In genomic region chr10:110897184-110897583, GRCh38 we compare ENCODE assay signal across 28 cellular contexts. TPM values are rescaled to one million over a fixed set of nuclear protein-coding genes. Genes with fewer than 3 reads are reported as not detected.
A peak's percentile ranks its signal among the peaks of the same experiment; 100 is the strongest.
DNase-seq lines count a peak whose midpoint lies in the region; ATAC-seq, FAIRE-seq and TF ChIP-seq lines count a peak whose summit lies in the region.
"Had no signal": no experiment of that assay in that cellular context is flagged by ENCODE, and none has a peak within 500 bp of the region (broad histone marks: within the 10 kb centered on the region; RNA-seq: fewer than 3 reads in every experiment).

No MANE protein-coding gene starts in this region.

- H3K4me3 ChIP-seq in right atrium auricular region, result no peak overlapping the region
- no peak overlapping the region for H3K4me3 ChIP-seq in astrocyte (ENCODE audit: insufficient read depth, low read depth, low read length)
- no peak overlapping the region for H3K4me3 ChIP-seq in naive thymus-derived CD4-positive, alpha-beta T cell (ENCODE audit: low read length)
- H3K4me3 ChIP-seq: BLaER1, lung, mucosa of descending colon, ovary, tibial artery had no signal

- H3K27ac Mint-ChIP-seq in astrocyte (ENCODE audit: unreplicated experiment), result peak overlapping the region; percentile 69
- H3K27ac Mint-ChIP-seq in naive thymus-derived CD4-positive, alpha-beta T cell, result peak overlapping the region in 6 of 9 donors; percentile 18 to 71 (median 41)
- H3K27ac Mint-ChIP-seq: activated CD4-positive, alpha-beta memory T cell treated with anti-CD3 and anti-CD28 coated beads for 36 hours; H9; nephron progenitor cell had no signal

- H3K9me3 Mint-ChIP-seq in astrocyte (ENCODE audit: unreplicated experiment), result no peaks in the 10 kb centered on the region
- H3K9me3 Mint-ChIP-seq in naive thymus-derived CD4-positive, alpha-beta T cell, result no peaks in the 10 kb centered on the region
- H3K9me3 Mint-ChIP-seq: activated CD4-positive, alpha-beta memory T cell treated with anti-CD3 and anti-CD28 coated beads for 36 hours; H9; nephron progenitor cell had no signal

- peaks cover 12% of the 10 kb centered on the region for H3K4me1 Mint-ChIP-seq in astrocyte (ENCODE audit: low read depth, unreplicated experiment)
- peaks cover 14 to 47% (median 30%) of the 10 kb centered on the region in 7 donors for H3K4me1 Mint-ChIP-seq in naive thymus-derived CD4-positive, alpha-beta T cell
- H3K4me1 Mint-ChIP-seq: H9, nephron progenitor cell had no signal

- no peaks in the 10 kb centered on the region for H3K79me2 ChIP-seq in astrocyte (ENCODE audit: insufficient read depth, low read length)

- no peak for FAIRE-seq in astrocyte (lab: Jason Lieb, UNC)
- FAIRE-seq: endothelial cell of umbilical vein, keratinocyte had no signal

- no peak overlapping the region for H3K27ac ChIP-seq in right atrium auricular region
- no peak overlapping the region for H3K27ac ChIP-seq in astrocyte (ENCODE audit: low read depth, low read length)
- peak overlapping the region; percentile 34 for H3K27ac ChIP-seq in naive thymus-derived CD4-positive, alpha-beta T cell (ENCODE audit: low read depth, low read length)
- H3K27ac ChIP-seq: BLaER1, ovary, tibial artery had no signal

- peak; percentile 40 for ATAC-seq in left ventricle myocardium superior
- ATAC-seq in naive thymus-derived CD4-positive, alpha-beta T cell, result no peak
- ATAC-seq: stimulated activated naive CD8-positive, alpha-beta T cell treated with anti-CD3 and anti-CD28 coated beads, Interleukin-15, Interleukin-2, amounts not matched to agents 100 U/mL and 50 U/mL, for 24 hours had no signal

- DNase-seq in left ventricle myocardium superior, result no peak
- no peak for DNase-seq in right atrium auricular region (ENCODE audit: low spot score)
- DNase-seq in astrocyte (ENCODE audit: low read depth), result no peak
- DNase-seq in naive thymus-derived CD4-positive, alpha-beta T cell, result no peak
- no peak for DNase-seq in NCI-H2081 (lab: John Stamatoyannopoulos, UW)
- no peak for DNase-seq in EL
- no peak for DNase-seq in NCI-H2196 treated with DMSO at 0.1 percent for 48 hours (lab: John Stamatoyannopoulos, UW; ENCODE audit: unreplicated experiment)
- DNase-seq: activated CD4-positive, alpha-beta memory T cell treated with anti-CD3 and anti-CD28 coated beads for 36 hours; activated CD4-positive, CD25-positive, alpha-beta regulatory T cell treated with anti-CD3 and anti-CD28 coated beads, Interleukin-2, amount 50 U/mL, for 72 hours; cerebellar nuclear complex; COR-L47; DMS79 treated with DMSO at 0.1 percent for 48 hours; H9; KBM-7; mucosa of descending colon; NCI-H1436 treated with DMSO at 0.1 percent for 48 hours; NCI-H510A; nephron progenitor cell; ovary; right cardiac atrium; SK-N-SH; stimulated activated naive CD8-positive, alpha-beta T cell treated with anti-CD3 and anti-CD28 coated beads, Interleukin-15, Interleukin-2, amounts not matched to agents 100 U/mL and 50 U/mL, for 24 hours; T-helper 2 cell; tibial artery had no signal

- CTCF ChIA-PET in naive thymus-derived CD4-positive, alpha-beta T cell (lab: Charles Lee), result interaction anchor here (0.6 to 2.9 kb wide), 6 partner anchors 10 to 311 kb away, joined by 3 to 20 read pairs (median 6); partner anchors contain the start of gene BBIP1

- H3K9ac ChIP-seq in astrocyte (ENCODE audit: low read length), result no peak overlapping the region
- H3K9ac ChIP-seq: BLaER1, SK-N-SH had no signal

- no peak for TF ChIP-seq CTCF in right atrium auricular region (IDR thresholded peaks at IDR 0.05)
- TF ChIP-seq CTCF in astrocyte (IDR thresholded peaks at IDR 0.05; ENCODE audit: insufficient read depth, low read depth, low read length), result no peak

- no peaks in the 10 kb centered on the region for H4K20me1 ChIP-seq in astrocyte (ENCODE audit: insufficient read depth, low read length)

- no peak overlapping the region for H3K4me3 Mint-ChIP-seq in astrocyte (ENCODE audit: unreplicated experiment)
- H3K4me3 Mint-ChIP-seq in naive thymus-derived CD4-positive, alpha-beta T cell, result no peak overlapping the region
- H3K4me3 Mint-ChIP-seq: activated CD4-positive, alpha-beta memory T cell treated with anti-CD3 and anti-CD28 coated beads for 36 hours; H9; nephron progenitor cell had no signal

- H2AFZ ChIP-seq in astrocyte (ENCODE audit: low read depth, low read length), result no peak overlapping the region

- intact Hi-C loops in left ventricle myocardium superior (cut with micrococcal nuclease), result loop anchor here (10.0 kb wide), 1 partner anchor 92 kb away; no protein-coding TSS in a partner anchor
- intact Hi-C loops in naive thymus-derived CD4-positive, alpha-beta T cell (cut with micrococcal nuclease), result no loop called here

- no peak overlapping the region for H3K4me2 ChIP-seq in astrocyte (ENCODE audit: low read length)
- H3K4me2 ChIP-seq: BLaER1, SK-N-SH had no signal

- H3K27me3 ChIP-seq in right atrium auricular region (no peaks in the 10 kb centered on the region), astrocyte (ENCODE audit: insufficient read depth, low read length) (no peaks in the 10 kb centered on the region)
- H3K27me3 ChIP-seq in naive thymus-derived CD4-positive, alpha-beta T cell (ENCODE audit: control insufficient read depth in 2 of 2, insufficient read depth in 2 of 2, low read length in 2 of 2), result no peaks in the 10 kb centered on the region
- H3K27me3 ChIP-seq: BLaER1, ovary, tibial artery had no signal

- no peaks in the 10 kb centered on the region for H3K27me3 Mint-ChIP-seq in astrocyte (ENCODE audit: low read depth, unreplicated experiment)
- no peaks in the 10 kb centered on the region for H3K27me3 Mint-ChIP-seq in naive thymus-derived CD4-positive, alpha-beta T cell
- H3K27me3 Mint-ChIP-seq: activated CD4-positive, alpha-beta memory T cell treated with anti-CD3 and anti-CD28 coated beads for 36 hours had no signal

- no peaks in the 10 kb centered on the region for H3K9me3 ChIP-seq in right atrium auricular region
- H3K9me3 ChIP-seq in astrocyte (ENCODE audit: insufficient read depth, low read depth, low read length), result no peaks in the 10 kb centered on the region
- no peaks in the 10 kb centered on the region for H3K9me3 ChIP-seq in naive thymus-derived CD4-positive, alpha-beta T cell (ENCODE audit: control insufficient read depth in 2 of 3, low read length in 3 of 3)
- H3K9me3 ChIP-seq: BLaER1, mucosa of descending colon, ovary, SK-N-SH, tibial artery had no signal

- H3K4me1 ChIP-seq in right atrium auricular region, result peaks cover 0 to 10% of the 10 kb centered on the region in 2 donors
- peaks cover 8% of the 10 kb centered on the region for H3K4me1 ChIP-seq in astrocyte (ENCODE audit: insufficient read depth, low read length)
- H3K4me1 ChIP-seq in naive thymus-derived CD4-positive, alpha-beta T cell (ENCODE audit: control insufficient read depth in 2 of 2, insufficient read depth in 2 of 2, low read length in 2 of 2), result peaks cover 0 to 15% of the 10 kb centered on the region in 2 donors
- H3K4me1 ChIP-seq: BLaER1 had no signal

- H3K36me3 Mint-ChIP-seq in astrocyte (ENCODE audit: low read depth, unreplicated experiment), result peaks cover 10% of the 10 kb centered on the region
- peaks cover 8 to 38% (median 30%) of the 10 kb centered on the region in 5 donors for H3K36me3 Mint-ChIP-seq in naive thymus-derived CD4-positive, alpha-beta T cell

- H3K36me3 ChIP-seq in right atrium auricular region (peaks cover 48% of the 10 kb centered on the region), astrocyte (ENCODE audit: insufficient read depth, low read length) (peaks cover 16% of the 10 kb centered on the region)
- peaks cover 16 to 65% (median 47%) of the 10 kb centered on the region in 3 experiments for H3K36me3 ChIP-seq in naive thymus-derived CD4-positive, alpha-beta T cell (ENCODE audit: control insufficient read depth in 2 of 3, insufficient read depth in 3 of 3, low read length in 3 of 3)
- H3K36me3 ChIP-seq: ovary had no signal

- POLR2A ChIA-PET in naive thymus-derived CD4-positive, alpha-beta T cell (lab: Charles Lee), result interaction anchor here (0.8 to 4.0 kb wide), 8 partner anchors 12 to 147 kb away, joined by 3 to 23 read pairs (median 4); partner anchors contain the start of gene PDCD4

RNA-seq across cellular contexts. Expression of gene BBIP1, which starts 21.8 kb away (rescaled TPM):
- total RNA-seq in left ventricle myocardium superior (20.6 TPM), right atrium auricular region (10 to 100 TPM; 18.2 to 23.1 TPM), astrocyte (24.1 and 26.3 TPM in 2 replicates)
- 10 to 100 TPM; 22.2 to 64.2 (median 44.6) TPM for total RNA-seq in naive thymus-derived CD4-positive, alpha-beta T cell
- 10 to 100 TPM; 31.5 to 32.5 TPM for polyA plus RNA-seq in naive thymus-derived CD4-positive, alpha-beta T cell

RNA-seq across cellular contexts. Expression of gene SHOC2, which starts 22.2 kb away (rescaled TPM):
- total RNA-seq in left ventricle myocardium superior (42.7 TPM), right atrium auricular region (10 to 100 TPM; 32.9 to 48.9 TPM), astrocyte (80.7 and 82.0 TPM in 2 replicates)
- 10 to 100 TPM; 48.2 to 71.7 (median 60.6) TPM for total RNA-seq in naive thymus-derived CD4-positive, alpha-beta T cell
- polyA plus RNA-seq in naive thymus-derived CD4-positive, alpha-beta T cell, result 10 to 100 TPM; 51.6 to 60.2 TPM

RNA-seq across cellular contexts. Expression of gene PDCD4, which starts 25.5 kb away (rescaled TPM):
- total RNA-seq in left ventricle myocardium superior (82.4 TPM), right atrium auricular region (10 to 100 TPM; 22.1 to 22.6 TPM), astrocyte (79.9 and 84.2 TPM in 2 replicates)
- 100 to 1,000 TPM in 4 of 5 experiments, 10 to 100 TPM in 1; 93.7 to 283 (median 223) TPM for total RNA-seq in naive thymus-derived CD4-positive, alpha-beta T cell
- polyA plus RNA-seq in naive thymus-derived CD4-positive, alpha-beta T cell, result 100 to 1,000 TPM; 253 to 295 TPM
